ENCODE assay signal across 8 cellular contexts in genomic region chr14:77039285-77040058, GRCh38. TPM values are rescaled to one million over a fixed set of nuclear protein-coding genes. Genes with fewer than 3 reads are reported as not detected.
DNase-seq lines count a peak whose midpoint lies in the region; ATAC-seq and TF ChIP-seq lines count a peak whose summit lies in the region.

No MANE protein-coding gene starts in this region.

- peak overlapping the region; percentile 91 for H3K27ac Mint-ChIP-seq in memory B cell

- ATAC-seq in GM18907 (IDR thresholded peaks at IDR 0.05; ENCODE audit: unreplicated experiment): peak; percentile 14
- no peak for ATAC-seq in memory B cell (ENCODE audit: low read depth)
- no peak for ATAC-seq in aorta (ENCODE audit: low FRiP score)

- H3K36me3 ChIP-seq in breast epithelium: no peaks in the 10 kb centered on the region
- H3K36me3 ChIP-seq in aorta (ENCODE audit: control insufficient read depth in 1 of 2, insufficient read depth in 2 of 2, low read length in 1 of 2): no peaks in the 10 kb centered on the region

- H3K9me3 Mint-ChIP-seq in memory B cell: no peaks in the 10 kb centered on the region

- POLR2A ChIA-PET in AG04449 (lab: Yijun Ruan, JAX): interaction anchor here (0.7 to 7.4 kb wide), 7 partner anchors 10 to 121 kb away, joined by 3 to 55 read pairs (median 3); partner anchors contain the start of gene IRF2BPL

- no peaks in the 10 kb centered on the region for H3K27me3 Mint-ChIP-seq in memory B cell

- no peak for DNase-seq in AG04449 (ENCODE audit: low read depth, low spot score)
- peak; percentile 69 for DNase-seq in NCI-H345 (lab: John Stamatoyannopoulos, UW)
- DNase-seq in breast epithelium (ENCODE audit: low spot score in 2 of 2): no peak
- DNase-seq in memory B cell (ENCODE audit: low spot score in 2 of 2): no peak
- no peak for DNase-seq in aorta
- DNase-seq in SKM-1 treated with dmso at 0.1 percent for 144 hours (lab: John Stamatoyannopoulos, UW; ENCODE audit: unreplicated experiment): no peak
- no peak for DNase-seq in GM19240 (ENCODE audit: insufficient read length, low spot score)

- peak overlapping the region; percentile 79 for H3K4me3 Mint-ChIP-seq in memory B cell

- CTCF ChIA-PET in AG04449 (lab: Yijun Ruan, JAX): interaction anchor here (0.9 to 24.1 kb wide), 7 partner anchors 13 to 165 kb away, joined by 3 to 661 read pairs (median 5); no protein-coding TSS in a partner anchor

- WGBS in aorta, 2 donors: 2 to 3% methylated on average over 10 of the region's 10 CpGs

- no peak for TF ChIP-seq POLR2A in breast epithelium (IDR thresholded peaks at IDR 0.05)

- H3K4me1 ChIP-seq in breast epithelium (peaks cover 27 to 66% of the 10 kb centered on the region in 2 donors), aorta (ENCODE audit: control insufficient read depth in 1 of 2, insufficient read depth in 2 of 2, low read length in 2 of 2) (peaks cover 8 to 11% of the 10 kb centered on the region in 2 donors)

- H3K27me3 ChIP-seq in breast epithelium (no peaks in the 10 kb centered on the region), aorta (ENCODE audit: control insufficient read depth in 1 of 2, insufficient read depth in 2 of 2, low read length in 1 of 2) (no peaks in the 10 kb centered on the region)

- peak overlapping the region; percentile 91 to 99 for H3K27ac ChIP-seq in breast epithelium
- peak overlapping the region; percentile 38 to 94 for H3K27ac ChIP-seq in aorta (ENCODE audit: low read depth in 1 of 2, low read length in 2 of 2)

- H3K36me3 Mint-ChIP-seq in memory B cell: no peaks in the 10 kb centered on the region

- H3K4me3 ChIP-seq in AG04449 (ENCODE audit: low read depth, low read length): peak overlapping the region; percentile 42
- peak overlapping the region; percentile 24 to 54 (median 28) for H3K4me3 ChIP-seq in breast epithelium
- peak overlapping the region in 1 of 2 donors; percentile 32 for H3K4me3 ChIP-seq in aorta (ENCODE audit: low read length in 2 of 2)

- intact Hi-C loops in breast epithelium (cut with DNase I; ENCODE audit: low total_unique reads): loop anchor here (2.0 kb wide), 1 partner anchor 37 kb away; no protein-coding TSS in a partner anchor
- intact Hi-C loops in aorta (cut with DNase I): loop anchor here (1.0 to 5.0 kb wide), 3 partner anchors 11 to 82 kb away; partner anchors contain the start of gene IRF2BPL (in 1 of the 2)

- peaks cover 37% of the 10 kb centered on the region for H3K4me1 Mint-ChIP-seq in memory B cell

- TF ChIP-seq CTCF in AG04449 (IDR thresholded peaks at IDR 0.05; ENCODE audit: insufficient read depth, low read length, missing control alignments) (no peak), breast epithelium (IDR thresholded peaks at IDR 0.05) (no peak)

- H3K9me3 ChIP-seq in breast epithelium (no peaks in the 10 kb centered on the region), aorta (ENCODE audit: control insufficient read depth, low read length) (no peaks in the 10 kb centered on the region)

RNA-seq across cellular contexts. Expression of gene IRF2BPL, which starts 11.0 kb away (rescaled TPM):
- total RNA-seq in breast epithelium (10 to 100 TPM; 39.5 to 76.5 (median 47.2) TPM), aorta (10 to 100 TPM; 34.7 to 59.6 TPM)
- polyA plus RNA-seq in aorta: 10 to 100 TPM in 1 of 2 donors, 1 to 10 TPM in 1; 3.4 to 13.0 TPM

RNA-seq across cellular contexts. Expression of gene CIPC, which starts 58.6 kb away (rescaled TPM):
- total RNA-seq in breast epithelium: 10 to 100 TPM; 40.6 to 64.8 (median 50.7) TPM
- 10 to 100 TPM; 23.1 to 24.4 TPM for total RNA-seq in aorta
- 10 to 100 TPM in 1 of 2 donors, 1 to 10 TPM in 1; 8.1 to 11.0 TPM for polyA plus RNA-seq in aorta
